15 cellular contexts compared by ENCODE assay signal in the genomic region with DNA sequence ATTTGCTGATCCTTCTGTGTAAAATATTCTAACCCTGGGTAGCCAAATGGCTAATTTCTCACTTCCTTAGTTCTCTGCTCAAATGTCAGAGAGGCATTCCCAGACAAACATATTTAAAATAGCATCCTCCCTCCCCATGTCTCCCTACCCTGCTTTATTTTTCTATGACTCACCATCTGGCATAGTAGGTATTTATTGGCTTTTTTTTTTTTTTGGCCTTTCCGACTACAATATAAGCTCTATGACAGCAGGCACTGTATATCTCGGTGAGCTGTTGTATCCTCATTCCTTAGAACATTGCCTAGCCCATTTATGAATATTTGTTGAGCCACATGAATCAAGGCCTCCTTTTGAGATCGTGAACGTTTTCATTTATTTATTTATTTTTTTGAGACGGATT. TPM values are rescaled to one million over a fixed set of nuclear protein-coding genes. Genes with fewer than 3 reads are reported as not detected.
A peak's percentile ranks its signal among the peaks of the same experiment; 100 is the strongest.
DNase-seq lines count a peak whose midpoint lies in the region; ATAC-seq and TF ChIP-seq lines count a peak whose summit lies in the region.
"Had no signal": no experiment of that assay in that cellular context is flagged by ENCODE, and none has a peak within 500 bp of the region (broad histone marks: within the 10 kb centered on the region; RNA-seq: fewer than 3 reads in every experiment).

No MANE protein-coding gene starts in this region.

- H3K4me3 ChIP-seq in HCT116 (replicated peaks in 1 of 2; ENCODE audit: low read depth in 1 of 2, low read length in 2 of 2) (no peak overlapping the region), fibroblast of villous mesenchyme (ENCODE audit: low read depth, low read length) (no peak overlapping the region)
- H3K4me3 ChIP-seq in CD4-positive, alpha-beta memory T cell (ENCODE audit: low read length in 2 of 2), result no peak overlapping the region

- no peaks in the 10 kb centered on the region for H3K36me3 ChIP-seq in HCT116 (ENCODE audit: control insufficient read depth in 1 of 2, insufficient read depth in 2 of 2, low read length in 2 of 2)
- H3K36me3 ChIP-seq in CD4-positive, alpha-beta memory T cell (ENCODE audit: insufficient read depth, low read length), result no peaks in the 10 kb centered on the region

- RAD21 ChIA-PET in HCT116 (lab: Charles Lee; ENCODE audit: low non-redundant PET in 1 of 2, low total read pairs in 2 of 2, uncharacterized antibody in 2 of 2, unreplicated experiment in 2 of 2), result no interaction called here

- H3K79me2 ChIP-seq in HCT116 (ENCODE audit: insufficient read depth, low read length), result peaks cover 25% of the 10 kb centered on the region

- peak overlapping the region; percentile 100 for H3K27ac Mint-ChIP-seq in T-helper 17 cell
- H3K27ac Mint-ChIP-seq in CD4-positive, alpha-beta memory T cell, result peak overlapping the region in 2 of 7 donors; percentile 3 to 68

- H3K9me3 Mint-ChIP-seq in CD4-positive, alpha-beta memory T cell, result peaks cover 0 to 3% (median 0%) of the 10 kb centered on the region in 8 donors
- H3K9me3 Mint-ChIP-seq: activated naive CD4-positive, alpha-beta T cell treated with anti-CD3 and anti-CD28 coated beads, Interleukin-2, amount 50 U/mL, for 24 hours had no signal

- H4K20me1 ChIP-seq in HCT116 (ENCODE audit: insufficient read depth), result no peaks in the 10 kb centered on the region

- H3K27me3 Mint-ChIP-seq in T-helper 17 cell, result no peaks in the 10 kb centered on the region
- H3K27me3 Mint-ChIP-seq in CD4-positive, alpha-beta memory T cell, result no peaks in the 10 kb centered on the region
- H3K27me3 Mint-ChIP-seq: activated naive CD4-positive, alpha-beta T cell treated with anti-CD3 and anti-CD28 coated beads, Interleukin-2, amount 50 U/mL, for 24 hours had no signal

- POLR2A ChIA-PET in HCT116 (lab: Charles Lee), result no interaction called here
- POLR2A ChIA-PET in CD4-positive, alpha-beta memory T cell (lab: Charles Lee; ENCODE audit: partially characterized antibody), result interaction anchor here (1.2 to 5.8 kb wide), 6 partner anchors 14 to 56 kb away, joined by 3 to 120 read pairs (median 34); no protein-coding TSS in a partner anchor

- CTCF ChIA-PET in HCT116 (lab: Charles Lee), result interaction anchor here (0.6 to 1.2 kb wide), 3 partner anchors 43 to 204 kb away, joined by 3 read pairs; no protein-coding TSS in a partner anchor
- CTCF ChIA-PET in CD4-positive, alpha-beta memory T cell (lab: Charles Lee; ENCODE audit: partially characterized antibody), result interaction anchor here (0.8 to 4.4 kb wide), 14 partner anchors 10 to 534 kb away, joined by 3 to 35 read pairs (median 5); no protein-coding TSS in a partner anchor

- TF ChIP-seq CTCF in HCT116 (IDR thresholded peaks at IDR 0.05 in 2 of 3, conservative IDR thresholded peaks at IDR 0.05 in 1 of 3; ENCODE audit: borderline replicate concordance in 1 of 3, insufficient read depth in 1 of 3, low read depth in 2 of 3, low read length in 2 of 3), result no peak
- no peak for TF ChIP-seq CTCF in fibroblast of villous mesenchyme (IDR thresholded peaks at IDR 0.05; ENCODE audit: insufficient read depth, low read depth, low read length)

- DNase-seq in A172 (ENCODE audit: low spot score) (peak; percentile 87), HCT116 (ENCODE audit: low read depth, low spot score) (peak; percentile 28), T-helper 17 cell (no peak), fibroblast of villous mesenchyme (ENCODE audit: low read depth) (peak; percentile 61), OCI-M1 (lab: John Stamatoyannopoulos, UW) (no peak)
- DNase-seq in activated effector memory CD4-positive, alpha-beta T cell treated with anti-CD3 and anti-CD28 coated beads, Interleukin-2, amount 50 U/mL, for 16 hours, result no peak
- no peak for DNase-seq in CD4-positive, alpha-beta memory T cell
- DNase-seq in stimulated activated CD4-positive, alpha-beta T cell treated with anti-CD3 and anti-CD28 coated beads, Interleukin-2, amount 100 ng/mL, for 48 hours, result no peak
- DNase-seq: activated CD4-positive, alpha-beta T cell treated with anti-CD3 and anti-CD28 coated beads, Interleukin-2, amount 50 U/mL, for 4 hours; MV-4-11; naive thymus-derived CD4-positive, alpha-beta T cell; NCI-H774; stimulated activated naive CD4-positive, alpha-beta T cell; T-helper 1 cell had no signal

- no peak overlapping the region for H3K9ac ChIP-seq in HCT116 (ENCODE audit: low read length)

- no peak for TF ChIP-seq RAD21 in HCT116 (IDR thresholded peaks at IDR 0.05; ENCODE audit: low read depth)

- peaks cover 5% of the 10 kb centered on the region for H3K36me3 Mint-ChIP-seq in T-helper 17 cell (ENCODE audit: low read depth)
- peaks cover 0 to 17% of the 10 kb centered on the region in 2 donors for H3K36me3 Mint-ChIP-seq in CD4-positive, alpha-beta memory T cell

- no peaks in the 10 kb centered on the region for H3K9me2 ChIP-seq in HCT116 (ENCODE audit: insufficient read depth)

- H3K4me3 Mint-ChIP-seq in T-helper 17 cell, result no peak overlapping the region
- no peak overlapping the region for H3K4me3 Mint-ChIP-seq in CD4-positive, alpha-beta memory T cell

- H3K27me3 ChIP-seq in HCT116 (ENCODE audit: insufficient read depth, low read length), result no peaks in the 10 kb centered on the region
- H3K27me3 ChIP-seq in CD4-positive, alpha-beta memory T cell (ENCODE audit: insufficient read depth, low read length), result no peaks in the 10 kb centered on the region

- no TSS peak for BruUV-seq in HCT116 (replicated peaks; lab: Mats Ljungman, UMichigan)

- H3K4me1 Mint-ChIP-seq in T-helper 17 cell, result peaks cover 21% of the 10 kb centered on the region
- H3K4me1 Mint-ChIP-seq in CD4-positive, alpha-beta memory T cell, result peaks cover 15 to 37% (median 26%) of the 10 kb centered on the region in 4 donors

- no peak for TF ChIP-seq POLR2A in HCT116 (IDR thresholded peaks at IDR 0.05; ENCODE audit: borderline replicate concordance, extremely low read depth, insufficient read depth, insufficient read length)

- H3K9me3 ChIP-seq in HCT116 (ENCODE audit: control insufficient read depth in 1 of 2, insufficient read depth in 1 of 2, low read depth in 1 of 2, low read length in 2 of 2) (no peaks in the 10 kb centered on the region), T-helper 17 cell (ENCODE audit: control insufficient read depth, low read length, poor library complexity, severe bottlenecking) (no peaks in the 10 kb centered on the region)
- H3K9me3 ChIP-seq in CD4-positive, alpha-beta memory T cell (ENCODE audit: control insufficient read depth in 1 of 2, low read length in 2 of 2), result no peaks in the 10 kb centered on the region

- peak overlapping the region; percentile 97 for H3K4me2 ChIP-seq in HCT116 (ENCODE audit: low read length)

- H2AFZ ChIP-seq in HCT116 (ENCODE audit: low read depth, low read length, poor library complexity, severe bottlenecking), result peak overlapping the region; percentile 36

- peaks cover 8 to 33% of the 10 kb centered on the region in 2 experiments; a peak in 3 of 4 replicates for H3K4me1 ChIP-seq in HCT116 (ENCODE audit: control insufficient read depth in 1 of 2, insufficient read depth in 2 of 2, low read length in 2 of 2)
- peaks cover 22% of the 10 kb centered on the region for H3K4me1 ChIP-seq in CD4-positive, alpha-beta memory T cell (ENCODE audit: insufficient read depth, low read length)

- no peak overlapping the region for H3K27ac ChIP-seq in HCT116 (ENCODE audit: low read depth, low read length)
- H3K27ac ChIP-seq in CD4-positive, alpha-beta memory T cell (ENCODE audit: low read depth, low read length), result no peak overlapping the region

- intact Hi-C loops in HCT116 (cut with micrococcal nuclease), result loop anchor here (10.0 kb wide), 1 partner anchor 540 kb away; no protein-coding TSS in a partner anchor
- intact Hi-C loops in CD4-positive, alpha-beta memory T cell (cut with micrococcal nuclease), result loop anchor here (5.0 kb wide), 6 partner anchors 68 to 482 kb away; partner anchors contain the start of gene PTPRC

- ATAC-seq in HCT116 (no peak), T-helper 17 cell (no peak)
- ATAC-seq: naive thymus-derived CD4-positive, alpha-beta T cell had no signal

TF ChIP-seq in HCT116, 20 proteins besides CTCF, POLR2A, EP300 and RAD21:
- TF ChIP-seq POLR2AphosphoS5 (IDR thresholded peaks at IDR 0.05; ENCODE audit: low read depth, low read length) (no peak), FOSL1 (IDR thresholded peaks at IDR 0.05; ENCODE audit: low read depth) (peak; percentile 36; the same call in 1 of the 2 replicates)

RNA-seq across cellular contexts. Expression of gene NEK7, which starts 1.5 kb away (rescaled TPM):
- total RNA-seq in A172 (2014; rRNA removed; shearing (Covaris generic)), result 658 and 699 TPM in 2 replicates
- 33.0 TPM for total RNA-seq in HCT116 (2021; ENCODE audit: unreplicated experiment)
- 8.7 and 12.5 TPM in 2 replicates for polyA plus RNA-seq in HCT116 (2012)
- 10 to 100 TPM; 42.1 to 50.4 TPM for total RNA-seq in T-helper 17 cell
- total RNA-seq in fibroblast of villous mesenchyme, result 183 and 366 TPM in 2 replicates
- 10 to 100 TPM; 56.9 to 63.8 TPM for total RNA-seq in CD4-positive, alpha-beta memory T cell
- 10 to 100 TPM; 53.5 to 57.6 TPM for polyA plus RNA-seq in CD4-positive, alpha-beta memory T cell

Comparison
In these comparisons a context has a peak if more than half of its experiments do, and no peak if none do; other contexts are left out.
1. DNase-seq: peak in A172 (single experiment), HCT116 (single experiment) and fibroblast of villous mesenchyme (single experiment); none in T-helper 17 cell (0 of 3), activated effector memory CD4-positive, alpha-beta T cell treated with anti-CD3 and anti-CD28 coated beads, Interleukin-2, amount 50 U/mL, for 16 hours (single experiment), OCI-M1 (single experiment), CD4-positive, alpha-beta memory T cell (0 of 5) and stimulated activated CD4-positive, alpha-beta T cell treated with anti-CD3 and anti-CD28 coated beads, Interleukin-2, amount 100 ng/mL, for 48 hours (0 of 2).